19 cellular contexts compared by ENCODE assay signal in the genomic region with DNA sequence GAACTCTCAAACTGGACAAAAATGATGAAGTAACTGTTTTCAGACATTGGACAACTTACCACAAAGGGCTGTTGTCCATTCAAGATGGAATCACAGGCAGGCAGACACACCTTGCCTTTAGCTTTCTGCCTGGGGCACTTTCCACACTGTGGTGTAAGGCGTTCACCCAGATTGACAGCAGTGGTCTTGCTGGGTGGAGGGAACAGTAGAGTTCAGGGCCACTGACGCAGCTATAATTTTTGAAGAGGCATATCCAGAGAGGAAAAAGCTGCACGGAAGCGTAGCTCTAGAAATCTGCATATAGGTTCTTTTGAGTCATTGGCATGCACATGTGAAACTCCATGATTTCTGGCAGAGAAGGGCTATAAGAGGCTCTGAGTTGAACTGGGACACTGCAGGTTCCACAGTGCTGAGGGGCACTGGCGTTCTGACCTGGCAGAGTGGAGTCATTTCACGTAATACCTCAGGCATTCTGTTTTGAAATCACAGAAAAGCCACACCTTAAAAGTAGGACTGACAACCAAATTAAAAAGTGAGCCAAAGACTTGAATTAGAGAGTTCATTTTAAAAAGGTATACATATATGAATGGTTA.
DNase-seq lines count a peak whose midpoint lies in the region; ATAC-seq and TF ChIP-seq lines count a peak whose summit lies in the region.
"Had no signal": no experiment of that assay in that cellular context is flagged by ENCODE, and none has a peak within 500 bp of the region (broad histone marks: within the 10 kb centered on the region; RNA-seq: fewer than 3 reads in every experiment).

No MANE protein-coding gene starts in this region.

- peak overlapping the region; percentile 19; the same call in 1 of the 2 replicates for H2BK15ac ChIP-seq in H9 (ENCODE audit: low read depth, low read length)

- no peaks in the 10 kb centered on the region for H3K36me3 ChIP-seq in trophoblast cell (ENCODE audit: control insufficient read depth in 1 of 2, insufficient read depth in 2 of 2, low read length in 2 of 2)
- H3K36me3 ChIP-seq: BE2C, HAP-1 had no signal

- POLR2A ChIA-PET in activated CD4-positive, alpha-beta T cell treated with anti-CD3 and anti-CD28 coated beads, Interleukin-2, amount 10 ng/mL, durations not matched to agents 7 days and 5 days (lab: Charles Lee) = no interaction called here
- POLR2A ChIA-PET in activated CD4-positive, alpha-beta memory T cell treated with anti-CD3 and anti-CD28 coated beads for 36 hours (lab: Charles Lee) = no interaction called here

- no peak overlapping the region for H3K23ac ChIP-seq in H9 (ENCODE audit: insufficient read length, low read depth, low read length)
- no peak overlapping the region for H3K23ac ChIP-seq in trophoblast cell (ENCODE audit: low read length)

- H3K27me3 ChIP-seq in H9 (ENCODE audit: insufficient read depth, low read length) (no peaks in the 10 kb centered on the region), trophoblast cell (ENCODE audit: insufficient read depth, low read length) (no peaks in the 10 kb centered on the region)
- H3K27me3 ChIP-seq: BE2C had no signal

- H3K79me2 ChIP-seq in H9 (ENCODE audit: insufficient read depth, low read length) = no peaks in the 10 kb centered on the region
- no peaks in the 10 kb centered on the region for H3K79me2 ChIP-seq in trophoblast cell (ENCODE audit: control insufficient read depth, insufficient read depth, low read length, poor library complexity)

- H4K91ac ChIP-seq in H9 (ENCODE audit: insufficient read length, low read depth, low read length) (no peak overlapping the region), trophoblast cell (ENCODE audit: low read depth, low read length) (no peak overlapping the region)

- no peaks in the 10 kb centered on the region for H3K9me3 ChIP-seq in H9 (ENCODE audit: control insufficient read depth, low read depth, low read length)
- no peaks in the 10 kb centered on the region for H3K9me3 ChIP-seq in trophoblast cell (ENCODE audit: insufficient read depth, low read depth, low read length)
- H3K9me3 ChIP-seq: BE2C, HAP-1 had no signal

- no peak overlapping the region for H3K56ac ChIP-seq in H9 (ENCODE audit: insufficient read length, low read depth, low read length)

- H3K4me1 Mint-ChIP-seq in H9 = peaks cover 2 to 5% of the 10 kb centered on the region in 2 experiments; a peak in 2 of 4 replicates
- peaks cover 14% of the 10 kb centered on the region for H3K4me1 Mint-ChIP-seq in activated CD4-positive, alpha-beta T cell treated with anti-CD3 and anti-CD28 coated beads, Interleukin-2, amount 10 ng/mL, durations not matched to agents 7 days and 5 days
- H3K4me1 Mint-ChIP-seq in activated CD4-positive, alpha-beta memory T cell treated with anti-CD3 and anti-CD28 coated beads for 36 hours (ENCODE audit: low read depth) = peaks cover 8% of the 10 kb centered on the region

- H3K9ac ChIP-seq in H9 (ENCODE audit: extremely low read depth, insufficient read length, low read length) = no peak overlapping the region
- H3K9ac ChIP-seq in trophoblast cell (ENCODE audit: low read length) = no peak overlapping the region

- intact Hi-C loops in activated CD4-positive, alpha-beta memory T cell treated with anti-CD3 and anti-CD28 coated beads for 36 hours (cut with micrococcal nuclease) = no loop called here

- H3K4ac ChIP-seq in H9 (ENCODE audit: low read depth, low read length) (no peak overlapping the region), trophoblast cell (ENCODE audit: low read depth, low read length) (no peak overlapping the region)

- no peaks in the 10 kb centered on the region for H3K27me3 Mint-ChIP-seq in H9 (ENCODE audit: low read depth)
- H3K27me3 Mint-ChIP-seq in activated CD4-positive, alpha-beta T cell treated with anti-CD3 and anti-CD28 coated beads, Interleukin-2, amount 10 ng/mL, durations not matched to agents 7 days and 5 days = peaks cover 1% of the 10 kb centered on the region
- peaks cover 3% of the 10 kb centered on the region for H3K27me3 Mint-ChIP-seq in activated CD4-positive, alpha-beta memory T cell treated with anti-CD3 and anti-CD28 coated beads for 36 hours
- H3K27me3 Mint-ChIP-seq: CD4-positive, CD25-positive, alpha-beta regulatory T cell had no signal

- no peak overlapping the region for H4K5ac ChIP-seq in H9 (ENCODE audit: insufficient read length, low read depth, low read length)

- CTCF ChIA-PET in activated CD4-positive, alpha-beta T cell treated with anti-CD3 and anti-CD28 coated beads, Interleukin-2, amount 10 ng/mL, durations not matched to agents 7 days and 5 days (lab: Charles Lee) = no interaction called here
- CTCF ChIA-PET in activated CD4-positive, alpha-beta memory T cell treated with anti-CD3 and anti-CD28 coated beads for 36 hours (lab: Charles Lee) = no interaction called here

- DNase-seq in H9 (no peak), NCI-H69 (lab: John Stamatoyannopoulos, UW) (peak; percentile 75), epithelial cell of esophagus (ENCODE audit: low read depth) (peak; percentile 36), trophoblast cell (peak; percentile 78 to 85)
- no peak for DNase-seq in activated CD4-positive, alpha-beta T cell treated with anti-CD3 and anti-CD28 coated beads, Interleukin-2, amount 10 ng/mL, durations not matched to agents 7 days and 5 days
- no peak for DNase-seq in activated CD4-positive, alpha-beta memory T cell treated with anti-CD3 and anti-CD28 coated beads for 36 hours
- DNase-seq: ACHN; BE2C; C1 segment of cervical spinal cord; CD8-positive, alpha-beta memory T cell; COR-L47; DMS 273 treated with DMSO at 0.1 percent for 48 hours; DMS53; GOT3 had no signal

- H3K4me3 ChIP-seq in epithelial cell of esophagus (ENCODE audit: low read length) (no peak overlapping the region), trophoblast cell (ENCODE audit: low read depth, low read length) (no peak overlapping the region)
- H3K4me3 ChIP-seq: HAP-1, K562 had no signal

- no peaks in the 10 kb centered on the region for H3K36me3 Mint-ChIP-seq in H9 (ENCODE audit: insufficient read depth in 1 of 3, low read depth in 3 of 3)
- no peaks in the 10 kb centered on the region for H3K36me3 Mint-ChIP-seq in activated CD4-positive, alpha-beta T cell treated with anti-CD3 and anti-CD28 coated beads, Interleukin-2, amount 10 ng/mL, durations not matched to agents 7 days and 5 days (ENCODE audit: low read depth)
- no peaks in the 10 kb centered on the region for H3K36me3 Mint-ChIP-seq in activated CD4-positive, alpha-beta memory T cell treated with anti-CD3 and anti-CD28 coated beads for 36 hours
- H3K36me3 Mint-ChIP-seq: CD4-positive, CD25-positive, alpha-beta regulatory T cell had no signal

- no peaks in the 10 kb centered on the region for H3K79me1 ChIP-seq in H9 (ENCODE audit: insufficient read depth, low read depth, low read length, poor library complexity, severe bottlenecking)
- no peaks in the 10 kb centered on the region for H3K79me1 ChIP-seq in trophoblast cell (ENCODE audit: low read length)

- no peak overlapping the region for H3K4me2 ChIP-seq in H9 (ENCODE audit: insufficient read depth, insufficient read length, low read length)
- no peak overlapping the region for H3K4me2 ChIP-seq in trophoblast cell (ENCODE audit: low read length)

- no peak overlapping the region for H2AK5ac ChIP-seq in H9 (ENCODE audit: insufficient read length, low read length)
- H2AK5ac ChIP-seq in trophoblast cell (ENCODE audit: low read length) = no peak overlapping the region

- no peaks in the 10 kb centered on the region for H4K20me1 ChIP-seq in H9 (ENCODE audit: control insufficient read depth, insufficient read depth, insufficient read length)

- no peak overlapping the region for H3K18ac ChIP-seq in H9 (ENCODE audit: insufficient read length, low read depth, low read length)
- no peak overlapping the region for H3K18ac ChIP-seq in trophoblast cell (ENCODE audit: low read length)

- no peak overlapping the region for H2BK20ac ChIP-seq in H9 (ENCODE audit: low read depth, low read length, poor library complexity, severe bottlenecking)

- no peak overlapping the region for H2BK120ac ChIP-seq in H9 (ENCODE audit: low read depth, low read length, poor library complexity, severe bottlenecking)
- no peak overlapping the region for H2BK120ac ChIP-seq in trophoblast cell (ENCODE audit: insufficient read depth, low read length, poor library complexity)

- H3K27ac ChIP-seq in H9 (ENCODE audit: insufficient read length, low read depth, low read length) (no peak overlapping the region), trophoblast cell (ENCODE audit: low read depth, low read length) (no peak overlapping the region)
- H3K27ac ChIP-seq: HL-60 had no signal

- H3K27ac Mint-ChIP-seq in H9 = no peak overlapping the region
- no peak overlapping the region for H3K27ac Mint-ChIP-seq in activated CD4-positive, alpha-beta T cell treated with anti-CD3 and anti-CD28 coated beads, Interleukin-2, amount 10 ng/mL, durations not matched to agents 7 days and 5 days
- H3K27ac Mint-ChIP-seq in activated CD4-positive, alpha-beta memory T cell treated with anti-CD3 and anti-CD28 coated beads for 36 hours = no peak overlapping the region
- H3K27ac Mint-ChIP-seq: CD4-positive, CD25-positive, alpha-beta regulatory T cell; CD8-positive, alpha-beta memory T cell had no signal

- WGBS in H9 (ENCODE audit: extremely low coverage, insufficient read length, low lambda C conversion rate) = no CpG with 5 or more reads among the region's 6 CpGs
- WGBS in trophoblast cell (ENCODE audit: extremely low coverage, insufficient coverage, insufficient read length) = no CpG with 5 or more reads among the region's 6 CpGs

- H4K12ac ChIP-seq in trophoblast cell (ENCODE audit: low read depth, low read length) = no peak overlapping the region

- TF ChIP-seq POLR2A in GM18505 (IDR thresholded peaks at IDR 0.05; ENCODE audit: borderline replicate concordance, extremely low read depth, insufficient read depth, insufficient read length) = no peak

- H2BK12ac ChIP-seq in H9 (ENCODE audit: insufficient read length, low read depth, low read length) (no peak overlapping the region), trophoblast cell (ENCODE audit: low read length) (no peak overlapping the region)

- H3K4me1 ChIP-seq in H9 (ENCODE audit: insufficient read depth, low read length) (no peaks in the 10 kb centered on the region), trophoblast cell (ENCODE audit: control insufficient read depth in 1 of 2, insufficient read depth in 2 of 2, low read length in 2 of 2) (peaks cover 0 to 2% of the 10 kb centered on the region in 2 experiments)
- H3K4me1 ChIP-seq: BE2C, HAP-1 had no signal

- no peak overlapping the region for H3K14ac ChIP-seq in H9 (ENCODE audit: insufficient read depth, low read length)
- no peak overlapping the region for H3K14ac ChIP-seq in trophoblast cell (ENCODE audit: low read length)

- H2AFZ ChIP-seq in H9 (ENCODE audit: low read length) (no peak overlapping the region), trophoblast cell (ENCODE audit: insufficient read depth, low read length, poor library complexity) (no peak overlapping the region)

- H3T11ph ChIP-seq in H9 (ENCODE audit: low read length) = no peak overlapping the region

- H2BK5ac ChIP-seq in H9 (ENCODE audit: insufficient read length, low read length) (no peak overlapping the region), trophoblast cell (ENCODE audit: low read depth, low read length, poor library complexity) (no peak overlapping the region)

- TF ChIP-seq CTCF in H9 (conservative IDR thresholded peaks at IDR 0.05) = no peak
- TF ChIP-seq CTCF in epithelial cell of esophagus (IDR thresholded peaks at IDR 0.05; ENCODE audit: insufficient read depth, low read depth, low read length, missing control alignments) = no peak

- no peaks in the 10 kb centered on the region for H3K9me3 Mint-ChIP-seq in H9
- H3K9me3 Mint-ChIP-seq in activated CD4-positive, alpha-beta T cell treated with anti-CD3 and anti-CD28 coated beads, Interleukin-2, amount 10 ng/mL, durations not matched to agents 7 days and 5 days = no peaks in the 10 kb centered on the region
- H3K9me3 Mint-ChIP-seq in activated CD4-positive, alpha-beta memory T cell treated with anti-CD3 and anti-CD28 coated beads for 36 hours = no peaks in the 10 kb centered on the region
- H3K9me3 Mint-ChIP-seq: CD8-positive, alpha-beta memory T cell had no signal

- no peak for ATAC-seq in GM18505 (IDR thresholded peaks at IDR 0.05; ENCODE audit: unreplicated experiment)
- ATAC-seq: K562 had no signal

- no peaks in the 10 kb centered on the region for H3K23me2 ChIP-seq in H9 (ENCODE audit: insufficient read length, low read depth, low read length, poor library complexity, severe bottlenecking)

- no peak overlapping the region for H3K4me3 Mint-ChIP-seq in H9
- no peak overlapping the region for H3K4me3 Mint-ChIP-seq in activated CD4-positive, alpha-beta T cell treated with anti-CD3 and anti-CD28 coated beads, Interleukin-2, amount 10 ng/mL, durations not matched to agents 7 days and 5 days
- no peak overlapping the region for H3K4me3 Mint-ChIP-seq in activated CD4-positive, alpha-beta memory T cell treated with anti-CD3 and anti-CD28 coated beads for 36 hours
- H3K4me3 Mint-ChIP-seq: CD4-positive, CD25-positive, alpha-beta regulatory T cell; CD8-positive, alpha-beta memory T cell had no signal

- H4K8ac ChIP-seq in H9 (replicated peaks; ENCODE audit: insufficient read length, low read depth, low read length) (no peak overlapping the region), trophoblast cell (ENCODE audit: low read depth, low read length) (no peak overlapping the region)

Comparison
In these comparisons a context has a peak if more than half of its experiments do, and no peak if none do; other contexts are left out.
1. DNase-seq: peak in NCI-H69 (single experiment), epithelial cell of esophagus (single experiment) and trophoblast cell (2 of 2); none in H9 (single experiment), activated CD4-positive, alpha-beta T cell treated with anti-CD3 and anti-CD28 coated beads, Interleukin-2, amount 10 ng/mL, durations not matched to agents 7 days and 5 days (single experiment) and activated CD4-positive, alpha-beta memory T cell treated with anti-CD3 and anti-CD28 coated beads for 36 hours (single experiment).